In genomic region chr6:26659360-26660095, GRCh38 we compare ENCODE assay signal across 8 cellular contexts.
DNase-seq lines count a peak whose midpoint lies in the region; ATAC-seq and FAIRE-seq lines count a peak whose summit lies in the region.

A gene with protein sequence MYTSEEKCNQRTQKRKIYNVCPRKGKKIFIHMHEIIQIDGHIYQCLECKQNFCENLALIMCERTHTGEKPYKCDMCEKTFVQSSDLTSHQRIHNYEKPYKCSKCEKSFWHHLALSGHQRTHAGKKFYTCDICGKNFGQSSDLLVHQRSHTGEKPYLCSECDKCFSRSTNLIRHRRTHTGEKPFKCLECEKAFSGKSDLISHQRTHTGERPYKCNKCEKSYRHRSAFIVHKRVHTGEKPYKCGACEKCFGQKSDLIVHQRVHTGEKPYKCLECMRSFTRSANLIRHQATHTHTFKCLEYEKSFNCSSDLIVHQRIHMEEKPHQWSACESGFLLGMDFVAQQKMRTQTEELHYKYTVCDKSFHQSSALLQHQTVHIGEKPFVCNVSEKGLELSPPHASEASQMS (minus strand): TSS chr6:26659746. CDS start chr6:26638553, 21,193 bp downstream.

- FAIRE-seq in islet of Langerhans (lab: Jason Lieb, UNC) = peak; percentile 87

- peak; percentile 97 for DNase-seq in AG08396 (ENCODE audit: low spot score)
- DNase-seq in NCI-H345 treated with DMSO at 0.1 percent for 48 hours (lab: John Stamatoyannopoulos, UW; ENCODE audit: unreplicated experiment) = peak; percentile 89
- DNase-seq in activated CD4-positive, CD25-positive, alpha-beta regulatory T cell treated with anti-CD3 and anti-CD28 coated beads, Interleukin-2, amount 50 U/mL, for 16 hours (ENCODE audit: low read depth, low spot score) = peak; percentile 73
- peak; percentile 97 for DNase-seq in cerebellar cortex (ENCODE audit: low spot score)
- DNase-seq in stimulated activated CD4-positive, alpha-beta T cell treated with anti-CD3 and anti-CD28 coated beads, Interleukin-12 subunit alpha, Interleukin-12 subunit beta, amount 100 ng/mL, for 4 hours = peak; percentile 84

- ATAC-seq in GM19023 (IDR thresholded peaks at IDR 0.05; ENCODE audit: unreplicated experiment) (peak; percentile 99), HG03280 (IDR thresholded peaks at IDR 0.05; ENCODE audit: unreplicated experiment) (peak; percentile 99)

Comparison
In these comparisons a context has a peak if more than half of its experiments do, and no peak if none do; other contexts are left out.
1. Peak in every context shown above with its lines: DNase-seq and ATAC-seq.